ENCODE assay signal across 8 cellular contexts in the genomic region with DNA sequence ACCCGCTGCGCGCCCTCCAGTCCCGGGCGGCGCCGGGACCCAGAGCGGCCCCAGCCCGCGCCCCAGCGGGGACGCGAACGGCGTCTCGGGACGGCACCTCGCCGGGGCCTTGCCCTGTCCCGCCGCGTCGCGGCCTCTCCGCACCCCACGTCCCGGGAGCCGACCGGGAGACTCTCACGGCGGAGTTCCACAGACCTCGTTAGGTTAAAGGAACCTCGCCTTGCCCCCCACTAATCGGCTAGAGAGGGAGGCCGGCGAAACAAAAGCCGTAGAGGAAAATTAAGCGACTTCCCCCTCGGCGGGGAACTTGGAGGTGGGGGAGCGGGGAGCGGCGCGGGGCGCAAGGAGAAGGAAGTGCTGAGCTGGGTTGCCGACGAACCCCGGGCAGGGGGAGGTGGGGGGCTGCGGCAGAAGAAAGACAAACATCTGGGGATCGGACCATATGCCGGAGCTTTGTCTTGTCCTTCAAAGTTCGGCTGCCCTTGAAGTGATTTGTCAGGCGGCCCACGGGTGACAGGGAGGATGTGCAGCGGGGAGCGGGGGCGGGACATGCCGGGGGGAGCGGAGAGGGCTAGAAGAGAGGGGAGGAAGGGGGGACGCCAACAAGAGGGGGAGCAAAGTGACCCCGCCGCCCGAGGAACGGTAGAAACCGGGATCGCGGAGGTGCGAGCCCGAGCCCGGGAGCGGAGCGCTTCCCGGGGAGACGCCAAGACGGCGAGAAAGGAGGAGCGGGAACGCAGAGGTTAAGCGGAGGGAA.
A peak's percentile ranks its signal among the peaks of the same experiment; 100 is the strongest.
DNase-seq lines count a peak whose midpoint lies in the region; ATAC-seq and TF ChIP-seq lines count a peak whose summit lies in the region.

No MANE protein-coding gene starts in this region.

- peaks cover 12% of the 10 kb centered on the region for H3K4me1 Mint-ChIP-seq in neural progenitor cell

- POLR2A ChIA-PET in RWPE1 (lab: Yijun Ruan, JAX; ENCODE audit: low non-redundant PET), result no interaction called here

- no peaks in the 10 kb centered on the region for H3K79me2 ChIP-seq in neural progenitor cell (ENCODE audit: low read depth)

- no peak overlapping the region for H3K9ac ChIP-seq in neural progenitor cell

- H3K4me2 ChIP-seq in neural progenitor cell, result peak overlapping the region; percentile 94

- H3K4me3 ChIP-seq in WERI-Rb-1 (ENCODE audit: low read depth, low read length) (peak overlapping the region; percentile 78), fibroblast of the aortic adventitia (ENCODE audit: low read depth, low read length) (peak overlapping the region; percentile 54), neural progenitor cell (peak overlapping the region; percentile 90)

- peak overlapping the region; percentile 91 for H2AFZ ChIP-seq in neural progenitor cell (replicated peaks)

- H3K27ac Mint-ChIP-seq in neural progenitor cell, result no peak overlapping the region

- H3K9me3 ChIP-seq in WERI-Rb-1 (ENCODE audit: severe bottlenecking), result no peaks in the 10 kb centered on the region
- H3K9me3 ChIP-seq in neural progenitor cell (ENCODE audit: low read depth), result no peaks in the 10 kb centered on the region

- H3K36me3 Mint-ChIP-seq in neural progenitor cell, result no peaks in the 10 kb centered on the region

- no peaks in the 10 kb centered on the region for H3K27me3 ChIP-seq in WERI-Rb-1 (ENCODE audit: insufficient read depth, low read depth, severe bottlenecking)
- peaks cover 34% of the 10 kb centered on the region for H3K27me3 ChIP-seq in neural progenitor cell

- H3K4me3 Mint-ChIP-seq in neural progenitor cell, result peak overlapping the region; percentile 89

- H3K36me3 ChIP-seq in WERI-Rb-1 (no peaks in the 10 kb centered on the region), neural progenitor cell (no peaks in the 10 kb centered on the region)

- peaks cover 28% of the 10 kb centered on the region for H3K27me3 Mint-ChIP-seq in neural progenitor cell (ENCODE audit: insufficient read depth, low read depth)

- CTCF ChIA-PET in RWPE1 (lab: Yijun Ruan, JAX), result interaction anchor here (0.7 kb wide), 2 partner anchors 911 to 1115 kb away, joined by 3 read pairs; no protein-coding TSS in a partner anchor

- no peaks in the 10 kb centered on the region for H4K20me1 ChIP-seq in neural progenitor cell (ENCODE audit: low read depth)

- H3F3A ChIP-seq in neural progenitor cell (ENCODE audit: low read depth), result peaks cover 29% of the 10 kb centered on the region

- ATAC-seq in HG03175 (IDR thresholded peaks at IDR 0.05; ENCODE audit: unreplicated experiment), result peak; percentile 41

- peaks cover 25% of the 10 kb centered on the region for H3K4me1 ChIP-seq in neural progenitor cell

- peak overlapping the region; percentile 13; the same call in 1 of the 2 replicates for H3K27ac ChIP-seq in WERI-Rb-1
- H3K27ac ChIP-seq in neural progenitor cell, result peak overlapping the region; percentile 58
- H3K27ac ChIP-seq in RWPE1, result no peak overlapping the region

- DNase-seq in stimulated activated CD4-positive, alpha-beta T cell treated with anti-CD3 and anti-CD28 coated beads, Interleukin-12 subunit alpha, Interleukin-12 subunit beta, amount 100 ng/mL, for 4 hours, result peak; percentile 4
- no peak for DNase-seq in stimulated activated CD4-positive, alpha-beta T cell treated with anti-CD3 and anti-CD28 coated beads, Interleukin-4, amount 100 ng/mL, for 24 hours
- DNase-seq in WERI-Rb-1, result peak; percentile 56
- DNase-seq in fibroblast of the aortic adventitia (ENCODE audit: low read depth), result no peak
- peak; percentile 74 for DNase-seq in neural progenitor cell (ENCODE audit: low spot score)
- no peak for DNase-seq in cerebellum (ENCODE audit: low spot score)
- no peak for DNase-seq in RWPE1 (ENCODE audit: low spot score)

- H3K9me3 Mint-ChIP-seq in neural progenitor cell, result peaks cover 3% of the 10 kb centered on the region

- TF ChIP-seq CTCF in WERI-Rb-1 (IDR thresholded peaks at IDR 0.05; ENCODE audit: low read depth, low read length) (no peak), fibroblast of the aortic adventitia (IDR thresholded peaks at IDR 0.05; ENCODE audit: insufficient read depth, low read length) (no peak), neural progenitor cell (IDR thresholded peaks at IDR 0.05) (no peak), RWPE1 (conservative IDR thresholded peaks at IDR 0.05; ENCODE audit: low read depth) (no peak)

Comparison
In these comparisons a context has a peak if more than half of its experiments do, and no peak if none do; other contexts are left out.
1. DNase-seq: peak in stimulated activated CD4-positive, alpha-beta T cell treated with anti-CD3 and anti-CD28 coated beads, Interleukin-12 subunit alpha, Interleukin-12 subunit beta, amount 100 ng/mL, for 4 hours (single experiment), WERI-Rb-1 (single experiment) and neural progenitor cell (single experiment); none in stimulated activated CD4-positive, alpha-beta T cell treated with anti-CD3 and anti-CD28 coated beads, Interleukin-4, amount 100 ng/mL, for 24 hours (single experiment), fibroblast of the aortic adventitia (single experiment), cerebellum (single experiment) and RWPE1 (single experiment).
2. Peak in every context shown above with its lines, with median percentiles within 50 percentile points of each other: H3K4me3 ChIP-seq.